32 cellular contexts compared by ENCODE assay signal in the genomic region with DNA sequence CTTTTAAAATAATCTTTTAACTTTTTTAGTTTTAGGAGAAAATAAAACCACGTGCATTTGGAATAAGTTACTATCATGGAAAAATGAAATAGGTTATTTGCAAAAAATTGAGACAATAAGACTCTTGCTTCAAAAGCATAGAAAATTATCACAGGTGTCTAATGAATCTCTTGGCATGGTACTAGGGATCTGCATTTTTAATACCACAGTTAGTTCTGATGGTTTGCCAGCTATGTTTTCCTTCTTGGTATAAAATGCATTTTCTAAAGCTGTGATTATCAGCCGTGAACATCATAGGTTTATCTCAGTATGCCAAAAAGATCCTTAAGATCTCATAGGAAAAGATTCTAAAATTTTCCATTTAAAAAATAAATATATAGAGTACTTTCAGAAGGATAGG.
"Had no signal": no experiment of that assay in that cellular context is flagged by ENCODE, and none has a peak within 500 bp of the region (broad histone marks: within the 10 kb centered on the region; RNA-seq: fewer than 3 reads in every experiment).

No MANE protein-coding gene starts in this region.

- H3K9ac ChIP-seq: KMS-11 had no signal

- H3K4me2 ChIP-seq: KMS-11 had no signal

- DNase-seq: activated B cell treated with CpG ODN at 0.5 μM for 24 hours; activated CD4-positive, alpha-beta memory T cell treated with anti-CD3 and anti-CD28 coated beads, Interleukin-2, amount 10 ng/mL, durations not matched to agents 7 days and 5 days; activated CD4-positive, alpha-beta T cell treated with anti-CD3 and anti-CD28 coated beads for 1 hour; activated CD4-positive, alpha-beta T cell treated with anti-CD3 and anti-CD28 coated beads for 48 hours; activated CD8-positive, alpha-beta memory T cell treated with anti-CD3 and anti-CD28 coated beads for 24 hours; activated CD8-positive, alpha-beta memory T cell treated with anti-CD3 and anti-CD28 coated beads, Interleukin-2, amount 10 ng/mL, durations not matched to agents 7 days and 5 days; activated CD8-positive, alpha-beta memory T cell treated with anti-CD3 and anti-CD28 coated beads, Interleukin-2, amount 50 U/mL, for 48 hours; activated effector memory CD4-positive, alpha-beta T cell treated with Interleukin-2 at 50 U/mL for 16 hours; activated naive CD4-positive, alpha-beta T cell treated with anti-CD3 and anti-CD28 coated beads, Interleukin-2, amount 10 ng/mL, durations not matched to agents 7 days and 5 days; activated naive CD8-positive, alpha-beta T cell treated with anti-CD3 and anti-CD28 coated beads, Interleukin-2, amount 50 U/mL, for 24 hours; activated T-cell treated with anti-CD3 and anti-CD28 coated beads, Interleukin-2, amount 50 U/mL, for 48 hours; anterior cingulate cortex; brain microvascular endothelial cell; MM.1S; MV-4-11; NCI-H1092; NCI-H1436 treated with DMSO at 0.1 percent for 48 hours; NCI-H1694 treated with DMSO at 0.1 percent for 48 hours; NCI-H2029; NCI-H510A; NCI-H526; NCI-H748 treated with DMSO at 0.1 percent for 48 hours; NK-92 treated with Interleukin-12 subunit alpha and Interleukin-12 subunit beta, amount 100 ng/mL, for 24 hours; PC-3; Peyer's patch; RPMI8226; SW 1271; T-helper 1 cell; T-helper 2 cell; T-helper 9 cell had no signal

- H3K9me3 ChIP-seq: Peyer's patch had no signal

- ATAC-seq: activated CD8-positive, alpha-beta memory T cell treated with anti-CD3 and anti-CD28 coated beads, Interleukin-2, amount 10 ng/mL, durations not matched to agents 7 days and 5 days; activated naive CD8-positive, alpha-beta T cell treated with anti-CD3 and anti-CD28 coated beads, Interleukin-2, amount 50 U/mL, for 24 hours; PC-3 had no signal

- H3K36me3 ChIP-seq: brain microvascular endothelial cell, Peyer's patch had no signal

- H3K27me3 ChIP-seq: brain microvascular endothelial cell, Peyer's patch had no signal

- H3K4me1 ChIP-seq: Peyer's patch had no signal

- H3K4me3 ChIP-seq: Peyer's patch had no signal

- H3K27ac ChIP-seq: brain microvascular endothelial cell, KMS-11, Peyer's patch, VCaP had no signal
